ENCODE assay signal across 8 cellular contexts in genomic region chr1:64933296-64934070, GRCh38. TPM values are rescaled to one million over a fixed set of nuclear protein-coding genes. Genes with fewer than 3 reads are reported as not detected.
DNase-seq lines count a peak whose midpoint lies in the region; ATAC-seq and TF ChIP-seq lines count a peak whose summit lies in the region.

No MANE protein-coding gene starts in this region.

- H3K27ac ChIP-seq in CD8-positive, alpha-beta T cell (ENCODE audit: low read depth, low read length), result no peak overlapping the region

- TF ChIP-seq CTCF in CD8-positive, alpha-beta T cell (IDR thresholded peaks at IDR 0.05), result no peak
- no peak for TF ChIP-seq CTCF in GM13976 (IDR thresholded peaks at IDR 0.05; ENCODE audit: borderline replicate concordance, control extremely low read depth, extremely low read depth, insufficient read depth, missing control alignments)

- no peak overlapping the region for H3K4me3 ChIP-seq in CD8-positive, alpha-beta T cell (ENCODE audit: low read depth, low read length)

- peaks cover 57% of the 10 kb centered on the region for H3K4me1 ChIP-seq in CD8-positive, alpha-beta T cell (ENCODE audit: insufficient read depth, low read length)

- H3K27ac Mint-ChIP-seq in CD8-positive, alpha-beta T cell, result peak overlapping the region; percentile 38
- H3K27ac Mint-ChIP-seq in naive thymus-derived CD8-positive, alpha-beta T cell, result peak overlapping the region; percentile 8 to 78 (median 68)

- in situ Hi-C loops in GM13976 (cut with MboI; ENCODE audit: low sequenced_read_pairs, unreplicated experiment), result no loop called here

- CTCF ChIA-PET in CD8-positive, alpha-beta T cell (lab: Charles Lee), result interaction anchor here (0.8 to 1.7 kb wide), 3 partner anchors 14 to 87 kb away, joined by 3 to 5 read pairs (median 3); no protein-coding TSS in a partner anchor

- no peaks in the 10 kb centered on the region for H3K36me3 ChIP-seq in CD8-positive, alpha-beta T cell (ENCODE audit: insufficient read depth, low read length)

- peak; percentile 82 for ATAC-seq in CD8-positive, alpha-beta T cell
- ATAC-seq in naive thymus-derived CD8-positive, alpha-beta T cell, result peak; percentile 74 to 87
- no peak for ATAC-seq in GM21825 (IDR thresholded peaks at IDR 0.05; ENCODE audit: unreplicated experiment)

- peak in 1 of 7 experiments; percentile 36 for DNase-seq in CD8-positive, alpha-beta T cell
- DNase-seq in NOMO-1 treated with DMSO at 0.1 percent for 48 hours (lab: John Stamatoyannopoulos, UW; ENCODE audit: unreplicated experiment), result peak; percentile 73
- peak; percentile 69 to 80 for DNase-seq in dermis microvascular lymphatic vessel endothelial cell (ENCODE audit: low read depth in 2 of 2)
- peak in 5 of 10 donors; percentile 16 to 39 (median 35) for DNase-seq in naive thymus-derived CD8-positive, alpha-beta T cell
- no peak for DNase-seq in DMS79 treated with DMSO at 0.1 percent for 48 hours (lab: John Stamatoyannopoulos, UW)
- no peak for DNase-seq in retina
- no peak for DNase-seq in GM13976 (ENCODE audit: low spot score)

- peaks cover 85% of the 10 kb centered on the region for H3K4me1 Mint-ChIP-seq in CD8-positive, alpha-beta T cell (ENCODE audit: low read depth)
- peaks cover 42 to 93% (median 86%) of the 10 kb centered on the region in 4 donors for H3K4me1 Mint-ChIP-seq in naive thymus-derived CD8-positive, alpha-beta T cell

- peaks cover 24% of the 10 kb centered on the region for H3K36me3 Mint-ChIP-seq in CD8-positive, alpha-beta T cell
- H3K36me3 Mint-ChIP-seq in naive thymus-derived CD8-positive, alpha-beta T cell, result peaks cover 0 to 18% (median 16%) of the 10 kb centered on the region in 3 donors

- intact Hi-C loops in CD8-positive, alpha-beta T cell (cut with DNase I, micrococcal nuclease), result loop anchor here in 1 of 2 experiments (5.0 kb wide), 1 partner anchor 34 kb away; the partner anchor contains the start of gene JAK1

- peak overlapping the region; percentile 16 for H3K4me3 Mint-ChIP-seq in CD8-positive, alpha-beta T cell
- H3K4me3 Mint-ChIP-seq in naive thymus-derived CD8-positive, alpha-beta T cell, result peak overlapping the region; percentile 16 to 73 (median 62)

- H3K27me3 Mint-ChIP-seq in CD8-positive, alpha-beta T cell (ENCODE audit: low read depth), result no peaks in the 10 kb centered on the region
- no peaks in the 10 kb centered on the region for H3K27me3 Mint-ChIP-seq in naive thymus-derived CD8-positive, alpha-beta T cell

- no peaks in the 10 kb centered on the region for H3K9me3 Mint-ChIP-seq in CD8-positive, alpha-beta T cell
- peaks cover 0 to 12% (median 0%) of the 10 kb centered on the region in 9 donors for H3K9me3 Mint-ChIP-seq in naive thymus-derived CD8-positive, alpha-beta T cell

- H3K27me3 ChIP-seq in CD8-positive, alpha-beta T cell (ENCODE audit: insufficient read depth, low read length), result no peaks in the 10 kb centered on the region

- POLR2A ChIA-PET in CD8-positive, alpha-beta T cell (lab: Charles Lee), result interaction anchor here (1.7 kb wide), 1 partner anchor 11 kb away, joined by 6 read pairs; no protein-coding TSS in a partner anchor
- POLR2A ChIA-PET in naive thymus-derived CD8-positive, alpha-beta T cell (lab: Charles Lee), result no interaction called here

- no peaks in the 10 kb centered on the region for H3K9me3 ChIP-seq in CD8-positive, alpha-beta T cell (ENCODE audit: low read length)

RNA-seq across cellular contexts. Expression of gene JAK1, which starts 32.9 kb away (rescaled TPM):
- 100 to 1,000 TPM; 280 to 298 TPM for total RNA-seq in CD8-positive, alpha-beta T cell
- 137 and 171 TPM in 2 replicates for total RNA-seq in dermis microvascular lymphatic vessel endothelial cell
- total RNA-seq in naive thymus-derived CD8-positive, alpha-beta T cell, result 100 to 1,000 TPM; 346 to 361 TPM
- polyA plus RNA-seq in naive thymus-derived CD8-positive, alpha-beta T cell, result 100 to 1,000 TPM; 162 to 244 (median 174) TPM

Comparison
In these comparisons a context has a peak if more than half of its experiments do, and no peak if none do; other contexts are left out.
1. DNase-seq: peak in NOMO-1 treated with DMSO at 0.1 percent for 48 hours (single experiment) and dermis microvascular lymphatic vessel endothelial cell (2 of 2); none in DMS79 treated with DMSO at 0.1 percent for 48 hours (single experiment), retina (single experiment) and GM13976 (single experiment).